Comparison of ENCODE assay signal across 1 cellular context in the genomic region with DNA sequence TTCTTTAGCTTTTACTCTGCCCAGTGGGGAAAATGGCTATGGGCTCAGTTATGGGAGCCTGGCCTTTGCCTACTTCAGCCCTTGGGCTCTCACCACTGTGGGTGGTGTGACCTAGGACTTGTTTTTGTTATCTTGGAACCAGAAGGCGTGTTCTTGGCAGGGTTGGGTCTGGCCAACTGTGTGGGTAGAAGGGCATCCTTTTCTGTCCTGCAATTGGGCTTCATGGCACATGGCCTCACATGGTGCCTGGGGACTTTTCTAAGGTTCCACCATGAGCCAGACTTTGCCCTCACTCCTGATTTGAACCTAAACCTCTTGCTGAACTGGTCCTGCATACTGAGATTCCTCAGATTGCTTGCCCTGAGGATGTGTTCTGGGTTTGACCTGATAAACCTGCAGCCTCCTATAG.
TF ChIP-seq lines count a peak whose summit lies in the region.

No MANE protein-coding gene starts in this region.

TF ChIP-seq in K562, 482 proteins besides CTCF, POLR2A, EP300 and RAD21:
- TF ChIP-seq SOX6 (IDR thresholded peaks at IDR 0.05) (no peak), KDM1A (IDR thresholded peaks at IDR 0.05) (0 out of 4 replicates have a peak, but pooled peaks of 1 of the 2 experiments have one; percentile 25)
